Comparison of ENCODE assay signal across 9 cellular contexts in genomic region chr20:36629719-36630340, GRCh38. TPM values are rescaled to one million over a fixed set of nuclear protein-coding genes. Genes with fewer than 3 reads are reported as not detected.
DNase-seq lines count a peak whose midpoint lies in the region; ATAC-seq lines count a peak whose summit lies in the region.
"Had no signal": no experiment of that assay in that cellular context is flagged by ENCODE, and none has a peak within 500 bp of the region (broad histone marks: within the 10 kb centered on the region; RNA-seq: fewer than 3 reads in every experiment).

No MANE protein-coding gene starts in this region.

- no peak overlapping the region for H3K27ac ChIP-seq in aorta (ENCODE audit: low read depth in 1 of 2, low read length in 2 of 2)

- peak overlapping the region in 1 of 6 donors; percentile 77 for H3K27ac Mint-ChIP-seq in naive B cell

- no peaks in the 10 kb centered on the region for H3K4me1 ChIP-seq in aorta (ENCODE audit: control insufficient read depth in 1 of 2, insufficient read depth in 2 of 2, low read length in 2 of 2)

- no peaks in the 10 kb centered on the region for H3K9me3 ChIP-seq in aorta (ENCODE audit: control insufficient read depth, low read length)

- ATAC-seq in naive B cell (ENCODE audit: low read depth in 2 of 2) (peak; percentile 30 to 58), HG03565 (IDR thresholded peaks at IDR 0.05; ENCODE audit: unreplicated experiment) (no peak), HG03159 (IDR thresholded peaks at IDR 0.05; ENCODE audit: unreplicated experiment) (no peak), aorta (ENCODE audit: low FRiP score) (no peak)

- H3K27me3 ChIP-seq in aorta (ENCODE audit: control insufficient read depth in 1 of 2, insufficient read depth in 2 of 2, low read length in 1 of 2), result no peaks in the 10 kb centered on the region

- H3K4me3 ChIP-seq in aorta (ENCODE audit: low read length in 2 of 2), result no peak overlapping the region

- no peaks in the 10 kb centered on the region for H3K36me3 ChIP-seq in aorta (ENCODE audit: control insufficient read depth in 1 of 2, insufficient read depth in 2 of 2, low read length in 1 of 2)

- no peaks in the 10 kb centered on the region for H3K27me3 Mint-ChIP-seq in naive B cell

- no peak overlapping the region for H3K4me3 Mint-ChIP-seq in naive B cell

- 78 to 82% methylated on average over 10 of the region's 10 CpGs for WGBS in aorta, 2 donors

- peaks cover 3 to 14% (median 12%) of the 10 kb centered on the region in 3 donors for H3K4me1 Mint-ChIP-seq in naive B cell

- no peaks in the 10 kb centered on the region for H3K36me3 Mint-ChIP-seq in naive B cell

- H3K9me3 Mint-ChIP-seq in naive B cell, result no peaks in the 10 kb centered on the region

- intact Hi-C loops in aorta (cut with DNase I), result no loop called here

- DNase-seq in Daoy (ENCODE audit: low read depth), result peak; percentile 31
- DNase-seq in KBM-7, result peak; percentile 69
- peak; percentile 70 for DNase-seq in activated CD8-positive, alpha-beta memory T cell treated with anti-CD3 and anti-CD28 coated beads, Interleukin-2, amount 50 U/mL, for 48 hours
- DNase-seq in naive B cell, result no peak
- DNase-seq in aorta, result no peak
- no peak for DNase-seq in T-helper 9 cell
- DNase-seq: EL had no signal

- in situ Hi-C loops in KBM-7 (cut with MboI; ENCODE audit: low pct_unique_long_range_greater_than_20kb, low sequenced_read_pairs), result no loop called here

RNA-seq across cellular contexts. Expression of gene SLA2, which starts 16.2 kb away (rescaled TPM):
- not detected in 2 replicates for total RNA-seq in Daoy (2014; rRNA removed; shearing (Covaris generic))
- polyA plus RNA-seq in naive B cell (ENCODE audit: low read depth in 6 of 6) (under 1 TPM in 4 of 6 donors, not detected in 2; 0.09 to 0.40 (median 0.23) TPM), aorta (under 1 TPM in 1 of 2 donors, not detected in 1; 0.13 TPM)
- total RNA-seq in aorta, result 1 to 10 TPM in 1 of 2 donors, under 1 TPM in 1; 0.99 to 1.0 TPM

RNA-seq across cellular contexts. Expression of gene RAB5IF, which starts 24.3 kb away (rescaled TPM):
- 179 and 184 TPM in 2 replicates for total RNA-seq in Daoy (2014; rRNA removed; shearing (Covaris generic))
- polyA plus RNA-seq in naive B cell (ENCODE audit: low read depth in 6 of 6), result 100 to 1,000 TPM in 5 of 6 donors, 10 to 100 TPM in 1; 84.9 to 162 (median 111) TPM
- total RNA-seq in aorta, result 10 to 100 TPM; 39.8 to 48.1 TPM
- 10 to 100 TPM; 52.1 to 71.0 TPM for polyA plus RNA-seq in aorta

RNA-seq across cellular contexts. Expression of gene TGIF2, which starts 56.4 kb away (rescaled TPM):
- 22.0 and 27.7 TPM in 2 replicates for total RNA-seq in Daoy (2014; rRNA removed; shearing (Covaris generic))
- polyA plus RNA-seq in naive B cell (ENCODE audit: low read depth in 6 of 6), result 10 to 100 TPM; 33.3 to 50.5 (median 39.9) TPM
- 10 to 100 TPM; 11.8 to 12.8 TPM for total RNA-seq in aorta
- 1 to 10 TPM; 3.6 to 5.3 TPM for polyA plus RNA-seq in aorta

Comparison
In these comparisons a context has a peak if more than half of its experiments do, and no peak if none do; other contexts are left out.
1. DNase-seq: peak in Daoy (single experiment), KBM-7 (single experiment) and activated CD8-positive, alpha-beta memory T cell treated with anti-CD3 and anti-CD28 coated beads, Interleukin-2, amount 50 U/mL, for 48 hours (single experiment); none in naive B cell (single experiment), aorta (0 of 2) and T-helper 9 cell (single experiment).
2. ATAC-seq: peak in naive B cell (2 of 2); none in HG03565 (single experiment), HG03159 (single experiment) and aorta (single experiment).